19 cellular contexts compared by ENCODE assay signal in the genomic region with DNA sequence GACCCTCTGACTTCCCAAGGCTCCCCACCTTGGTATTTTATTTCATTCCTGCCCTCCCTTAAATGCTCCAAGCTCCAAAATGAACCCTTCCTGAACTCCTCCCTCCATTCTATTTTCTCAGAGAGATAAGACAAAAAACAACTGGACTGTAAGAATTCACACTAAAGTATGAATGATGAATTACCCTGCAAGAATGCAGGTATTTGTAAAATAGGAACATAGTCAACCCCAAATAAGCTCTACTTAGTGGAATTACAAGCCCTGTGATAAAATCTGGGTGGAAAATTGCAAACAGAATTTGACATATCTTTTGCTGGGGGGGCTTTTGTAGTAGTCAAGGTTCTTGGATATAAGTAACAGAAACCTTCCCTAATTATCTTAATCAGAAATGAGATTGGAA.
"Had no signal": no experiment of that assay in that cellular context is flagged by ENCODE, and none has a peak within 500 bp of the region (broad histone marks: within the 10 kb centered on the region; RNA-seq: fewer than 3 reads in every experiment).

No MANE protein-coding gene starts in this region.

- H3K27ac Mint-ChIP-seq: dendritic cell treated with granulocyte-macrophage colony-stimulating factor and Interleukin-4, amounts not matched to agents 40 ng/mL and 50 ng/mL, for 4 days; effector memory CD8-positive, alpha-beta T cell; memory B cell; natural killer cell treated with Interleukin-12 subunit alpha and Interleukin-12 subunit beta and Interleukin-15 and Interleukin-18, amount 100 ng/mL, for 72 hours; type B pancreatic cell had no signal

- DNase-seq: cerebellar nuclear complex; effector memory CD8-positive, alpha-beta T cell; foreskin melanocyte; heart right ventricle; kidney; left cardiac atrium; left ventricle myocardium inferior; lower lobe of right lung; midbrain; posterior cingulate gyrus; right cardiac atrium; small intestine; stimulated activated CD4-positive, alpha-beta T cell treated with anti-CD3 and anti-CD28 coated beads, Interleukin-12 subunit alpha, Interleukin-12 subunit beta, amount 100 ng/mL, for 4 hours; thyroid gland had no signal

- H3K27ac ChIP-seq: heart right ventricle, left ventricle myocardium inferior, lower lobe of right lung, suprapubic skin, thyroid gland had no signal

- H3K27me3 ChIP-seq: heart right ventricle, thyroid gland had no signal

- H3K27me3 Mint-ChIP-seq: type B pancreatic cell had no signal

- H3K4me3 Mint-ChIP-seq: dendritic cell treated with granulocyte-macrophage colony-stimulating factor and Interleukin-4, amounts not matched to agents 40 ng/mL and 50 ng/mL, for 4 days; effector memory CD8-positive, alpha-beta T cell; memory B cell; natural killer cell treated with Interleukin-12 subunit alpha and Interleukin-12 subunit beta and Interleukin-15 and Interleukin-18, amount 100 ng/mL, for 72 hours had no signal

- H3K4me3 ChIP-seq: heart right ventricle, left ventricle myocardium inferior, lower lobe of right lung, suprapubic skin, thyroid gland had no signal

- H3K9me3 ChIP-seq: heart right ventricle, left ventricle myocardium inferior, lower lobe of right lung, suprapubic skin, thyroid gland had no signal

- H3K36me3 ChIP-seq: heart right ventricle, left ventricle myocardium inferior, lower lobe of right lung, suprapubic skin, thyroid gland had no signal

- H3K9me3 Mint-ChIP-seq: dendritic cell treated with granulocyte-macrophage colony-stimulating factor and Interleukin-4, amounts not matched to agents 40 ng/mL and 50 ng/mL, for 4 days; effector memory CD8-positive, alpha-beta T cell; memory B cell; natural killer cell treated with Interleukin-12 subunit alpha and Interleukin-12 subunit beta and Interleukin-15 and Interleukin-18, amount 100 ng/mL, for 72 hours had no signal

- H3K4me1 ChIP-seq: heart right ventricle, left ventricle myocardium inferior, lower lobe of right lung, suprapubic skin had no signal

- H3K36me3 Mint-ChIP-seq: memory B cell; natural killer cell treated with Interleukin-12 subunit alpha and Interleukin-12 subunit beta and Interleukin-15 and Interleukin-18, amount 100 ng/mL, for 72 hours; type B pancreatic cell had no signal

- ATAC-seq: effector memory CD8-positive, alpha-beta T cell; heart right ventricle; left cardiac atrium; lower lobe of right lung; natural killer cell treated with Interleukin-12 subunit alpha and Interleukin-12 subunit beta and Interleukin-15 and Interleukin-18, amount 100 ng/mL, for 72 hours; right cardiac atrium had no signal
